9 cellular contexts compared by ENCODE assay signal in genomic region chr18:2970762-2971659, GRCh38. TPM values are rescaled to one million over a fixed set of nuclear protein-coding genes. Genes with fewer than 3 reads are reported as not detected.
A peak's percentile ranks its signal among the peaks of the same experiment; 100 is the strongest.
DNase-seq lines count a peak whose midpoint lies in the region; ATAC-seq and TF ChIP-seq lines count a peak whose summit lies in the region.
"Had no signal": no experiment of that assay in that cellular context is flagged by ENCODE, and none has a peak within 500 bp of the region (broad histone marks: within the 10 kb centered on the region; RNA-seq: fewer than 3 reads in every experiment).

No MANE protein-coding gene starts in this region.

- peaks cover 27% of the 10 kb centered on the region for H3K36me3 Mint-ChIP-seq in activated CD8-positive, alpha-beta memory T cell treated with anti-CD3 and anti-CD28 coated beads, Interleukin-2, amount 10 ng/mL, durations not matched to agents 7 days and 5 days
- H3K36me3 Mint-ChIP-seq in activated T-cell treated with anti-CD3 and anti-CD28 coated beads, Interleukin-2, amount 50 U/mL, for 24 hours (ENCODE audit: low read depth), result peaks cover 92% of the 10 kb centered on the region
- peaks cover 4% of the 10 kb centered on the region for H3K36me3 Mint-ChIP-seq in type B pancreatic cell

- H3K36me3 ChIP-seq in upper lobe of right lung, result no peaks in the 10 kb centered on the region

- no peaks in the 10 kb centered on the region for H3K9me3 ChIP-seq in upper lobe of right lung

- peak; percentile 29 for ATAC-seq in activated CD8-positive, alpha-beta memory T cell treated with anti-CD3 and anti-CD28 coated beads, Interleukin-2, amount 10 ng/mL, durations not matched to agents 7 days and 5 days
- ATAC-seq in upper lobe of right lung (peak; percentile 75), GM19467 (IDR thresholded peaks at IDR 0.05; ENCODE audit: unreplicated experiment) (no peak)

- H3K27me3 ChIP-seq in upper lobe of right lung, result no peaks in the 10 kb centered on the region

- peak overlapping the region; percentile 58 for H3K27ac ChIP-seq in upper lobe of right lung

- H3K4me3 Mint-ChIP-seq in activated CD8-positive, alpha-beta memory T cell treated with anti-CD3 and anti-CD28 coated beads, Interleukin-2, amount 10 ng/mL, durations not matched to agents 7 days and 5 days, result peak overlapping the region; percentile 77
- H3K4me3 Mint-ChIP-seq in activated T-cell treated with anti-CD3 and anti-CD28 coated beads, Interleukin-2, amount 50 U/mL, for 24 hours, result peak overlapping the region; percentile 75
- no peak overlapping the region for H3K4me3 Mint-ChIP-seq in type B pancreatic cell

- H3K27me3 Mint-ChIP-seq in activated CD8-positive, alpha-beta memory T cell treated with anti-CD3 and anti-CD28 coated beads, Interleukin-2, amount 10 ng/mL, durations not matched to agents 7 days and 5 days, result no peaks in the 10 kb centered on the region
- no peaks in the 10 kb centered on the region for H3K27me3 Mint-ChIP-seq in activated T-cell treated with anti-CD3 and anti-CD28 coated beads, Interleukin-2, amount 50 U/mL, for 24 hours
- H3K27me3 Mint-ChIP-seq in type B pancreatic cell, result no peaks in the 10 kb centered on the region

- intact Hi-C loops in upper lobe of right lung (cut with DNase I), result no loop called here

- H3K4me1 ChIP-seq in upper lobe of right lung, result peaks cover 57% of the 10 kb centered on the region

- TF ChIP-seq CTCF in upper lobe of right lung (IDR thresholded peaks at IDR 0.05), result no peak
- TF ChIP-seq CTCF in type B pancreatic cell (conservative IDR thresholded peaks at IDR 0.05), result no peak

- CTCF ChIA-PET in activated CD8-positive, alpha-beta memory T cell treated with anti-CD3 and anti-CD28 coated beads, Interleukin-2, amount 10 ng/mL, durations not matched to agents 7 days and 5 days (lab: Charles Lee), result interaction anchor here (1.2 to 6.4 kb wide), 8 partner anchors 8 to 275 kb away, joined by 4 to 67 read pairs (median 6); no protein-coding TSS in a partner anchor

- H3K4me1 Mint-ChIP-seq in activated CD8-positive, alpha-beta memory T cell treated with anti-CD3 and anti-CD28 coated beads, Interleukin-2, amount 10 ng/mL, durations not matched to agents 7 days and 5 days, result peaks cover 93% of the 10 kb centered on the region
- H3K4me1 Mint-ChIP-seq in activated T-cell treated with anti-CD3 and anti-CD28 coated beads, Interleukin-2, amount 50 U/mL, for 24 hours (ENCODE audit: low read depth), result peaks cover 92% of the 10 kb centered on the region
- peaks cover 49% of the 10 kb centered on the region for H3K4me1 Mint-ChIP-seq in type B pancreatic cell (ENCODE audit: unreplicated experiment)

- H3K9me3 Mint-ChIP-seq in activated CD8-positive, alpha-beta memory T cell treated with anti-CD3 and anti-CD28 coated beads, Interleukin-2, amount 10 ng/mL, durations not matched to agents 7 days and 5 days (ENCODE audit: low read depth), result no peaks in the 10 kb centered on the region
- no peaks in the 10 kb centered on the region for H3K9me3 Mint-ChIP-seq in activated T-cell treated with anti-CD3 and anti-CD28 coated beads, Interleukin-2, amount 50 U/mL, for 24 hours
- H3K9me3 Mint-ChIP-seq in type B pancreatic cell, result peaks cover 3% of the 10 kb centered on the region

- H3K27ac Mint-ChIP-seq in activated CD8-positive, alpha-beta memory T cell treated with anti-CD3 and anti-CD28 coated beads, Interleukin-2, amount 10 ng/mL, durations not matched to agents 7 days and 5 days, result peak overlapping the region; percentile 98
- H3K27ac Mint-ChIP-seq in activated T-cell treated with anti-CD3 and anti-CD28 coated beads, Interleukin-2, amount 50 U/mL, for 24 hours, result peak overlapping the region; percentile 100
- no peak overlapping the region for H3K27ac Mint-ChIP-seq in type B pancreatic cell

- peak; percentile 71 for DNase-seq in activated CD8-positive, alpha-beta memory T cell treated with anti-CD3 and anti-CD28 coated beads, Interleukin-2, amount 10 ng/mL, durations not matched to agents 7 days and 5 days
- no peak for DNase-seq in activated CD8-positive, alpha-beta memory T cell treated with anti-CD3 and anti-CD28 coated beads for 24 hours
- DNase-seq in activated T-cell treated with anti-CD3 and anti-CD28 coated beads, Interleukin-2, amount 50 U/mL, for 24 hours, result peak; percentile 61
- DNase-seq in kidney tubule cell (ENCODE audit: low spot score) (peak; percentile 19), upper lobe of right lung (no peak), type B pancreatic cell (ENCODE audit: extremely low spot score, unreplicated experiment) (no peak), HPDE6-E6E7 (ENCODE audit: extremely low spot score) (no peak)
- DNase-seq: cortex of kidney had no signal

- H3K4me3 ChIP-seq in upper lobe of right lung, result no peak overlapping the region

RNA-seq across cellular contexts. Expression of gene LPIN2, which starts 41.9 kb away (rescaled TPM):
- total RNA-seq in activated CD8-positive, alpha-beta memory T cell treated with anti-CD3 and anti-CD28 coated beads, Interleukin-2, amount 10 ng/mL, durations not matched to agents 7 days and 5 days, result 10 to 100 TPM; 77.6 to 78.4 TPM
- total RNA-seq in upper lobe of right lung (50.7 TPM), type B pancreatic cell (ENCODE audit: low replicate concordance) (17.8 and 26.8 TPM in 2 replicates)

Comparison
In these comparisons a context has a peak if more than half of its experiments do, and no peak if none do; other contexts are left out.
1. DNase-seq: peak in activated CD8-positive, alpha-beta memory T cell treated with anti-CD3 and anti-CD28 coated beads, Interleukin-2, amount 10 ng/mL, durations not matched to agents 7 days and 5 days (single experiment), activated T-cell treated with anti-CD3 and anti-CD28 coated beads, Interleukin-2, amount 50 U/mL, for 24 hours (single experiment) and kidney tubule cell (single experiment); none in activated CD8-positive, alpha-beta memory T cell treated with anti-CD3 and anti-CD28 coated beads for 24 hours (single experiment), upper lobe of right lung (single experiment), type B pancreatic cell (single experiment) and HPDE6-E6E7 (single experiment).